ENCODE assay signal across 18 cellular contexts in the genomic region with DNA sequence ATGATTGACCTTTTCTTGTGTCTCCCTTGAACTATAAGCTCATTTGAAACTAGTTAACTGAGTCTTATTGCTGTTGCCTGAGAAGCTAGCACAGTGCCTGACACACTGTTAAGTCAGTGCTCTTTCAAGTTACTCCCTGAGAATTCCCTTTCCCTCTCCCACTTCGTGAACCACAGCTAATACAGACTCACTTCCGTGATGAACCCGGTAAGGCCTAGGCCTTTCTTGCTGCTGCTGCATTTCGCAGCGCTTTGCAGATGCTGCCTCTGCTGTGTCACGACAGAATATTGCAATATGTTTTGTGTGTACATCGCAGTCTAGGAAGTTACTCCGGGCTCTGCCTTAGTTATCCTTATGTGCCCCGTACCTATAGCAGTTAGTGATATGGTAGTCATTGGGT.
"Had no signal": no experiment of that assay in that cellular context is flagged by ENCODE, and none has a peak within 500 bp of the region (broad histone marks: within the 10 kb centered on the region; RNA-seq: fewer than 3 reads in every experiment).

No MANE protein-coding gene starts in this region.

- H3K9me3 ChIP-seq: prostate gland, testis had no signal

- H3K4me2 ChIP-seq: neural progenitor cell had no signal

- H2AFZ ChIP-seq: neural progenitor cell had no signal

- H3K27me3 Mint-ChIP-seq: activated naive CD4-positive, alpha-beta T cell treated with anti-CD3 and anti-CD28 coated beads, Interleukin-2, amount 50 U/mL, for 24 hours; T-cell; type B pancreatic cell had no signal

- H3K4me3 Mint-ChIP-seq: activated naive CD4-positive, alpha-beta T cell treated with anti-CD3 and anti-CD28 coated beads, Interleukin-2, amount 50 U/mL, for 24 hours; activated T-cell treated with anti-CD3 and anti-CD28 coated beads, Interleukin-2, amount 50 U/mL, for 72 hours; neural progenitor cell; T-cell; type B pancreatic cell had no signal

- H3K9me3 Mint-ChIP-seq: activated naive CD4-positive, alpha-beta T cell treated with anti-CD3 and anti-CD28 coated beads, Interleukin-2, amount 50 U/mL, for 24 hours; activated T-cell treated with anti-CD3 and anti-CD28 coated beads, Interleukin-2, amount 50 U/mL, for 72 hours; neural progenitor cell; T-cell; type B pancreatic cell had no signal

- H3K4me1 ChIP-seq: prostate gland, testis had no signal

- H3K9ac ChIP-seq: neural progenitor cell had no signal

- H3K27ac ChIP-seq: neural progenitor cell, prostate gland, testis had no signal

- DNase-seq: activated CD4-positive, alpha-beta T cell treated with anti-CD3 and anti-CD28 coated beads for 1 hour; activated effector memory CD4-positive, alpha-beta T cell treated with anti-CD3 and anti-CD28 coated beads, Interleukin-2, amount 50 U/mL, for 16 hours; activated T-cell treated with anti-CD3 and anti-CD28 coated beads, Interleukin-2, amount 50 U/mL, for 72 hours; caudate nucleus; erythroblast; foreskin melanocyte; right cardiac atrium; stimulated activated CD4-positive, alpha-beta T cell treated with anti-CD3 and anti-CD28 coated beads, Interleukin-4, amount 100 ng/mL, for 4 hours; stimulated activated naive CD8-positive, alpha-beta T cell treated with anti-CD3 and anti-CD28 coated beads, Interleukin-15, Interleukin-2, amounts not matched to agents 100 U/mL and 50 U/mL, for 24 hours; T-cell; T1000; testis had no signal

- H3K27ac Mint-ChIP-seq: activated naive CD4-positive, alpha-beta T cell treated with anti-CD3 and anti-CD28 coated beads, Interleukin-2, amount 50 U/mL, for 24 hours; activated T-cell treated with anti-CD3 and anti-CD28 coated beads, Interleukin-2, amount 50 U/mL, for 72 hours; T-cell; type B pancreatic cell had no signal

- H3K36me3 Mint-ChIP-seq: activated naive CD4-positive, alpha-beta T cell treated with anti-CD3 and anti-CD28 coated beads, Interleukin-2, amount 50 U/mL, for 24 hours; neural progenitor cell; T-cell; type B pancreatic cell had no signal

- H3K4me3 ChIP-seq: neural progenitor cell, prostate gland, testis had no signal

- H3K36me3 ChIP-seq: neural progenitor cell, prostate gland had no signal

- H3K27me3 ChIP-seq: neural progenitor cell, testis had no signal

- ATAC-seq: activated T-cell treated with anti-CD3 and anti-CD28 coated beads, Interleukin-2, amount 50 U/mL, for 72 hours; left lobe of liver; right cardiac atrium; SK-N-SH treated with all-trans-retinoic acid at 6 μM for 48 hours; stimulated activated naive CD8-positive, alpha-beta T cell treated with anti-CD3 and anti-CD28 coated beads, Interleukin-15, Interleukin-2, amounts not matched to agents 100 U/mL and 50 U/mL, for 24 hours; T-cell had no signal
